In the genomic region with DNA sequence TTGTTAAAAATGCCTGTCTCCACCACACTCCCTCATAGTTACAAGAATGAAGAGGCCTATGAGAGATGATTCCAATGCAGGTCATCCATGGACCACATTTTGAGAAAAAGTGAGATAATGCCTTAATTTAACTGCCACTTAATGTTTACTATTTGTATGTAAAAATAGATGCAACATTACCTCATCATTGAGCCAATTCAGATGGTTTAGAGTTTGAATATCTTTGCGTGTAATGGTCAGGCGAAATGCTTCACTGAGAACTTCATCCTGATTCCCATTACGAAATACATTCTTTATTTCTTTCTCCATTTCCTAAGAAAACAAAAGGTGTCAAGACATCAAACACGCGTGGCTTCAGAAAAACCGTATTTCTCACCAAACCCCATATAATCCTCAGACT, we compare ENCODE assay signal across 37 cellular contexts. TPM values are rescaled to one million over a fixed set of nuclear protein-coding genes. Genes with fewer than 3 reads are reported as not detected.
"Had no signal": no experiment of that assay in that cellular context is flagged by ENCODE, and none has a peak within 500 bp of the region (broad histone marks: within the 10 kb centered on the region; RNA-seq: fewer than 3 reads in every experiment).

No MANE protein-coding gene starts in this region.

- H3K4me2 ChIP-seq: KMS-11 had no signal

- H3K9ac ChIP-seq: KMS-11 had no signal

- DNase-seq: Karpas-422, Kasumi-1, MG63, MM.1S, MV-4-11, NCI-H1048, NCI-H1092, NCI-H1092 treated with DMSO at 0.1 percent for 48 hours, NCI-H1105, NCI-H1105 treated with DMSO at 0.1 percent for 48 hours, NCI-H1417, NCI-H1417 treated with DMSO at 0.1 percent for 48 hours, NCI-H1436, NCI-H1436 treated with DMSO at 0.1 percent for 48 hours, NCI-H146, NCI-H1694, NCI-H1694 treated with DMSO at 0.1 percent for 48 hours, NCI-H187, NCI-H187 treated with DMSO at 0.1 percent for 48 hours, NCI-H1930, NCI-H2029, NCI-H2029 treated with DMSO at 0.1 percent for 48 hours, NCI-H2081, NCI-H2081 treated with DMSO at 0.1 percent for 48 hours, NCI-H2107, NCI-H2171, NCI-H2171 treated with DMSO at 0.1 percent for 48 hours, NCI-H2227 treated with DMSO at 0.1 percent for 48 hours, NCI-H226, NCI-H345, NCI-H446, NCI-H446 treated with DMSO at 0.1 percent for 48 hours, NCI-H510A, NCI-H510A treated with DMSO at 0.1 percent for 48 hours had no signal

- H3K27me3 ChIP-seq: MG63 had no signal

- H3K4me3 ChIP-seq: MG63 had no signal

- H3K27ac ChIP-seq: KMS-11 had no signal

RNA-seq across cellular contexts. Expression of a gene that starts 59.3 kb away (rescaled TPM):
- total RNA-seq: LHCN-M2, M059J had no signal
